9 cellular contexts compared by ENCODE assay signal in genomic region chr15:80660114-80660513, GRCh38. TPM values are rescaled to one million over a fixed set of nuclear protein-coding genes. Genes with fewer than 3 reads are reported as not detected.
DNase-seq lines count a peak whose midpoint lies in the region; ATAC-seq and TF ChIP-seq lines count a peak whose summit lies in the region.
"Had no signal": no experiment of that assay in that cellular context is flagged by ENCODE, and none has a peak within 500 bp of the region (broad histone marks: within the 10 kb centered on the region; RNA-seq: fewer than 3 reads in every experiment).

No MANE protein-coding gene starts in this region.

- in situ Hi-C loops in astrocyte of the spinal cord (cut with HindIII; ENCODE audit: low sequenced_read_pairs), result no loop called here

- no peak for ATAC-seq in Right ventricle myocardium superior (ENCODE audit: poor library complexity)

- H3K27me3 ChIP-seq in left ventricle myocardium inferior (ENCODE audit: low read depth), result peaks cover 26% of the 10 kb centered on the region

- intact Hi-C loops in left ventricle myocardium inferior (cut with micrococcal nuclease), result no loop called here
- intact Hi-C loops in Right ventricle myocardium superior (cut with DNase I), result no loop called here

- H3K36me3 ChIP-seq in left ventricle myocardium inferior, result no peaks in the 10 kb centered on the region

- DNase-seq in left ventricle myocardium inferior (no peak), Right ventricle myocardium superior (no peak), astrocyte of the spinal cord (ENCODE audit: low read depth, low spot score) (peak; percentile 40), kidney tubule cell (ENCODE audit: low spot score) (peak; percentile 72), NCI-H187 (lab: John Stamatoyannopoulos, UW) (no peak)
- DNase-seq in activated CD8-positive, alpha-beta memory T cell treated with anti-CD3 and anti-CD28 coated beads, Interleukin-2, amount 50 U/mL, for 48 hours, result no peak
- DNase-seq in stimulated activated CD4-positive, alpha-beta T cell treated with anti-CD3 and anti-CD28 coated beads, Interleukin-1b, Interleukin-23, amount 100 ng/mL, for 48 hours, result no peak
- DNase-seq in activated CD4-positive, CD25-positive, alpha-beta regulatory T cell treated with anti-CD3 and anti-CD28 coated beads, Interleukin-2, amount 50 U/mL, for 72 hours, result no peak
- DNase-seq: CD4-positive, alpha-beta T cell had no signal

- peak; percentile 43 for TF ChIP-seq CTCF in left ventricle myocardium inferior (IDR thresholded peaks at IDR 0.05; ENCODE audit: borderline replicate concordance)
- TF ChIP-seq CTCF in astrocyte of the spinal cord (IDR thresholded peaks at IDR 0.05; ENCODE audit: low read depth, low read length), result peak; percentile 65

- no peaks in the 10 kb centered on the region for H3K4me1 ChIP-seq in left ventricle myocardium inferior

- H3K9me3 ChIP-seq in left ventricle myocardium inferior (replicated peaks), result no peaks in the 10 kb centered on the region

- H3K4me3 ChIP-seq in left ventricle myocardium inferior, result no peak overlapping the region
- H3K4me3 ChIP-seq in astrocyte of the spinal cord (ENCODE audit: low read depth, low read length), result no peak overlapping the region

- H3K27ac ChIP-seq in left ventricle myocardium inferior (replicated peaks), result no peak overlapping the region

RNA-seq across cellular contexts. Expression of gene ABHD17C, which starts 35.0 kb away (rescaled TPM):
- 5.9 TPM for total RNA-seq in left ventricle myocardium inferior
- 8.0 TPM for total RNA-seq in Right ventricle myocardium superior

Comparison
In these comparisons a context has a peak if more than half of its experiments do, and no peak if none do; other contexts are left out.
1. DNase-seq: peak in astrocyte of the spinal cord (single experiment) and kidney tubule cell (single experiment); none in left ventricle myocardium inferior (single experiment), Right ventricle myocardium superior (single experiment), activated CD8-positive, alpha-beta memory T cell treated with anti-CD3 and anti-CD28 coated beads, Interleukin-2, amount 50 U/mL, for 48 hours (single experiment), stimulated activated CD4-positive, alpha-beta T cell treated with anti-CD3 and anti-CD28 coated beads, Interleukin-1b, Interleukin-23, amount 100 ng/mL, for 48 hours (single experiment), NCI-H187 (0 of 2) and activated CD4-positive, CD25-positive, alpha-beta regulatory T cell treated with anti-CD3 and anti-CD28 coated beads, Interleukin-2, amount 50 U/mL, for 72 hours (single experiment).